7 cellular contexts compared by ENCODE assay signal in the genomic region with DNA sequence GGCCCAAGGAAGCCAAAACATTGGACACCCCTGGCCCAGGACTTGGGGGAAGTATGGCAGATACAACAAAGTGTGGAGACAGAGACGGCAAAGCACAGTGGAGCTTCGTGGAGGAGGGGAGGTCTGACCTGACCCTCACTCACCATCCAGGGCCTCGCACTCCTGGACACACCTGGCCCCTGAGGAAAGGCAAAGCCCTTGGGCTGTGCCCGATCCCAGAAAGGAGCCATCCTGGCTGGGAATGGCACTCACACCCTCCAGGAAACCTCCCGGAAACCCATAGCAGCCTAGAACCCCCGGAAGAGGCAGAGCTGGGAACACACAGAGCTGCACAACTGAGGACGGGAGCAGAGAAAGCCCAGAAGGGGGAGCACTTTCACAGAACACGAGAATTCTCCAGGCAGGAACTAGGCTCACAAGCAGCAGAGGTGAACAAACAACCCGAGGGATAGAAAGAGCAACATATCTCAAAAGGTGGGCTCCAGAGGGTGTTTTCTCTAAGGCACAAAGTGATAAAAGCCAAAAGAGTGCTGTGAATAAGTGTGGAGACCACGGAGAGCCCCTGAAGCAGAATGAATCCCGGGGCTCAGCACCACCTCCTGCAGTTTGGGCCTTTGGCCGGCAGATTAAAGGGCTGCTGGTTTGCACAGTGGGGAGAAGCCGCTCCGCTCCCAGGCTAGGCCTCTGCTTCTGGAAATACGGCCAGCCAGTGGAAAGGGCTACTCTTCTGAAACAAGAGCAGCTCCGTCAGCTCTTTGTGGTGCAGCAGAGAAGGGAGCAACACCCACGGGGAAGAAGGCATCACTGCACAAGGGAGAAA.
A peak's percentile ranks its signal among the peaks of the same experiment; 100 is the strongest.
DNase-seq lines count a peak whose midpoint lies in the region; TF ChIP-seq lines count a peak whose summit lies in the region.

No MANE protein-coding gene starts in this region.

- no peak overlapping the region for H3T11ph ChIP-seq in H9 (ENCODE audit: low read length)

- H3K27ac ChIP-seq in H9 (ENCODE audit: insufficient read length, low read depth, low read length), result no peak overlapping the region

- H2BK15ac ChIP-seq in H9 (ENCODE audit: low read depth, low read length), result no peak overlapping the region

- TF ChIP-seq CTCF in H9 (conservative IDR thresholded peaks at IDR 0.05) (peak; percentile 81), epithelial cell of esophagus (IDR thresholded peaks at IDR 0.05; ENCODE audit: insufficient read depth, low read depth, low read length, missing control alignments) (peak; percentile 62)

- no peaks in the 10 kb centered on the region for H3K4me1 ChIP-seq in H9 (ENCODE audit: insufficient read depth, low read length)

- H3K4me3 ChIP-seq in epithelial cell of esophagus (ENCODE audit: low read length), result no peak overlapping the region

- no peaks in the 10 kb centered on the region for H3K79me2 ChIP-seq in H9 (ENCODE audit: insufficient read depth, low read length)

- no peak overlapping the region for H3K23ac ChIP-seq in H9 (ENCODE audit: insufficient read length, low read depth, low read length)

- no peak overlapping the region for H3K9ac ChIP-seq in H9 (ENCODE audit: extremely low read depth, insufficient read length, low read length)

- DNase-seq in D341Med (ENCODE audit: low spot score) (peak; percentile 73), H9 (peak; percentile 76), SK-N-DZ (ENCODE audit: low spot score) (peak; percentile 49), epithelial cell of esophagus (ENCODE audit: low read depth) (peak; percentile 46), mesenteric fat pad (ENCODE audit: low spot score) (peak; percentile 82), NCI-H510A (lab: John Stamatoyannopoulos, UW) (no peak), NCI-H1048 (lab: John Stamatoyannopoulos, UW) (no peak)

- H2BK20ac ChIP-seq in H9 (ENCODE audit: low read depth, low read length, poor library complexity, severe bottlenecking), result no peak overlapping the region

- H4K5ac ChIP-seq in H9 (ENCODE audit: insufficient read length, low read depth, low read length), result no peak overlapping the region

- H3K27me3 Mint-ChIP-seq in H9 (ENCODE audit: low read depth), result peaks cover 1% of the 10 kb centered on the region; the same call in 1 of the 2 replicates

- no peak overlapping the region for H3K4me2 ChIP-seq in H9 (ENCODE audit: insufficient read depth, insufficient read length, low read length)

- H3K27me3 ChIP-seq in H9 (ENCODE audit: insufficient read depth, low read length), result peaks cover 1% of the 10 kb centered on the region; the same call in 1 of the 2 replicates

- no peaks in the 10 kb centered on the region for H3K79me1 ChIP-seq in H9 (ENCODE audit: insufficient read depth, low read depth, low read length, poor library complexity, severe bottlenecking)

- no peak overlapping the region for H2AFZ ChIP-seq in H9 (ENCODE audit: low read length)

- no peaks in the 10 kb centered on the region; a peak in 1 of 5 replicates for H3K9me3 Mint-ChIP-seq in H9

- H3K27ac Mint-ChIP-seq in H9, result peak overlapping the region; percentile 89 to 98 (median 94)

- peaks cover 6 to 20% of the 10 kb centered on the region in 2 experiments for H3K4me1 Mint-ChIP-seq in H9

- H3K14ac ChIP-seq in H9 (ENCODE audit: insufficient read depth, low read length), result no peak overlapping the region

- no peaks in the 10 kb centered on the region for H3K9me3 ChIP-seq in H9 (ENCODE audit: control insufficient read depth, low read depth, low read length)

- no peak overlapping the region for H4K8ac ChIP-seq in H9 (replicated peaks; ENCODE audit: insufficient read length, low read depth, low read length)

- WGBS in H9 (ENCODE audit: extremely low coverage, insufficient read length, low lambda C conversion rate), result no CpG with 5 or more reads among the region's 17 CpGs

- H2BK5ac ChIP-seq in H9 (ENCODE audit: insufficient read length, low read length), result no peak overlapping the region

- H2BK120ac ChIP-seq in H9 (ENCODE audit: low read depth, low read length, poor library complexity, severe bottlenecking), result no peak overlapping the region

- H3K4ac ChIP-seq in H9 (ENCODE audit: low read depth, low read length), result no peak overlapping the region

- no peaks in the 10 kb centered on the region for H4K20me1 ChIP-seq in H9 (ENCODE audit: control insufficient read depth, insufficient read depth, insufficient read length)

- no peak overlapping the region for H3K18ac ChIP-seq in H9 (ENCODE audit: insufficient read length, low read depth, low read length)

- H4K91ac ChIP-seq in H9 (ENCODE audit: insufficient read length, low read depth, low read length), result no peak overlapping the region

- peaks cover 35 to 92% (median 66%) of the 10 kb centered on the region in 3 experiments; a peak in 6 of 7 replicates for H3K36me3 Mint-ChIP-seq in H9 (ENCODE audit: insufficient read depth in 1 of 3, low read depth in 3 of 3)

- H3K56ac ChIP-seq in H9 (ENCODE audit: insufficient read length, low read depth, low read length), result no peak overlapping the region

- no peak overlapping the region for H2BK12ac ChIP-seq in H9 (ENCODE audit: insufficient read length, low read depth, low read length)

- no peak overlapping the region for H3K4me3 Mint-ChIP-seq in H9

- no peak overlapping the region for H2AK5ac ChIP-seq in H9 (ENCODE audit: insufficient read length, low read length)

- H3K23me2 ChIP-seq in H9 (ENCODE audit: insufficient read length, low read depth, low read length, poor library complexity, severe bottlenecking), result no peaks in the 10 kb centered on the region

Comparison
In these comparisons a context has a peak if more than half of its experiments do, and no peak if none do; other contexts are left out.
1. DNase-seq: peak in D341Med (single experiment), H9 (single experiment), SK-N-DZ (single experiment), epithelial cell of esophagus (single experiment) and mesenteric fat pad (single experiment); none in NCI-H510A (single experiment) and NCI-H1048 (single experiment).